Comparison of ENCODE assay signal across 1 cellular context in the genomic region with DNA sequence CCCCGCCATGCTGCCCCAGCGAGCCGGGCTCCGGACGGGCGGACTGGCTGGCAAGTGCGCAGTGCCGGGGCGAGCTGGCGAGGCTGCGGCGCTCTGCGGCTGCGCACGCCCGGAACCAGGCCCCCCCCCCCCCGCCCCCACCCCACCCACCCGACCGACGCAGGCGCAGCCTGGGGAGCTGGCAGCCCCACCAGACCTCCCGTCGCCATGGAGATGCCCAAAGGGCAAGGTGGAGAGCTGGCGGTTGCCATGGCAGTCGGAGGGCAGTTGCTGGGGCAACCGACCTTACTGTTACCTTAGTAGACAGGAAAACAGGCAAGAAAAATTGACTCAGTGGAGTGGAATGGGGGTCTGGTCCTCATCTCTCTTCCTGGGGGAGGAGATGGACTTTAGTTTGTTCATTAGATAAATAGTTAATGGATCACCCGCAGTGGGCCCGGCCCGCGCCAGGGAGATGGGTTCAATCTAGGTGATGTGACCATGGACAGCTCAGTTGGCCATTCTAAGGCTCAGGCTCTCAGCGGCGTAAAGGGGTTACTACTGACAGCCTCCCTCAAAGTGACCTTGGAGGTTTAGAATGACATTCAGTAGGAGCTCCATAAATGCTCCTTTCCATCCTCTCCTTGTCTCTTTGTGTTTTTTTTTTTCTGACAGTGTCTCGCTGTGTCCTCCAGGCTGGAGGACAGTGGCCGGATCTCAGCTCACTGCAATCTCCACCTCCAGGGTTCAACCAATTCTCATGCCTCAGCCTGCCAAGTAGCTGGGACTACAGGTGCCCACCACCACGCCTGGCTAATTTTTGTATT.
TF ChIP-seq lines count a peak whose summit lies in the region.

A gene with protein sequence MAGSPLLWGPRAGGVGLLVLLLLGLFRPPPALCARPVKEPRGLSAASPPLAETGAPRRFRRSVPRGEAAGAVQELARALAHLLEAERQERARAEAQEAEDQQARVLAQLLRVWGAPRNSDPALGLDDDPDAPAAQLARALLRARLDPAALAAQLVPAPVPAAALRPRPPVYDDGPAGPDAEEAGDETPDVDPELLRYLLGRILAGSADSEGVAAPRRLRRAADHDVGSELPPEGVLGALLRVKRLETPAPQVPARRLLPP (minus strand): TSS at position 87 of the 806 bp plus-strand sequence. CDS start 78 bp downstream, at position 9.

TF ChIP-seq in HEK293, 187 proteins besides CTCF, POLR2A, EP300 and RAD21 (continued from another document):
- TF ChIP-seq ZNF175 (tag by site-specific recombination; IDR thresholded peaks at IDR 0.05) (no peak), ZNF624 (tag by site-specific recombination; IDR thresholded peaks at IDR 0.05) (no peak), YY2 (tag by site-specific recombination; IDR thresholded peaks at IDR 0.05) (no peak)
- TF ChIP-seq, protein P1, sequence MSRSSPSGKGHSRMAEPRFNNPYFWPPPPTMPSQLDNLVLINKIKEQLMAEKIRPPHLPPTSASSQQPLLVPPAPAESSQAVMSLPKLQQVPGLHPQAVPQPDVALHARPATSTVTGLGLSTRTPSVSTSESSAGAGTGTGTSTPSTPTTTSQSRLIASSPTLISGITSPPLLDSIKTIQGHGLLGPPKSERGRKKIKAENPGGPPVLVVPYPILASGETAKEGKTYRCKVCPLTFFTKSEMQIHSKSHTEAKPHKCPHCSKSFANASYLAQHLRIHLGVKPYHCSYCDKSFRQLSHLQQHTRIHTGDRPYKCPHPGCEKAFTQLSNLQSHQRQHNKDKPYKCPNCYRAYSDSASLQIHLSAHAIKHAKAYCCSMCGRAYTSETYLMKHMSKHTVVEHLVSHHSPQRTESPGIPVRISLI (tag by site-specific recombination; IDR thresholded peaks at IDR 0.05): no peak
